In genomic region chr7:23721456-23721855, GRCh38 we compare ENCODE assay signal across 14 cellular contexts. TPM values are rescaled to one million over a fixed set of nuclear protein-coding genes. Genes with fewer than 3 reads are reported as not detected.
DNase-seq lines count a peak whose midpoint lies in the region; ATAC-seq and TF ChIP-seq lines count a peak whose summit lies in the region.
"Had no signal": no experiment of that assay in that cellular context is flagged by ENCODE, and none has a peak within 500 bp of the region (broad histone marks: within the 10 kb centered on the region; RNA-seq: fewer than 3 reads in every experiment).

No MANE protein-coding gene starts in this region.

- peak overlapping the region; percentile 5 for H3K4me2 ChIP-seq in fibroblast of lung (ENCODE audit: extremely low read depth, insufficient read depth, low read length)
- no peak overlapping the region for H3K4me2 ChIP-seq in mesenchymal stem cell (ENCODE audit: low read length, poor library complexity, severe bottlenecking)

- no peaks in the 10 kb centered on the region for H3K36me3 Mint-ChIP-seq in T-helper 17 cell (ENCODE audit: low read depth)
- H3K36me3 Mint-ChIP-seq in Calu3 (ENCODE audit: insufficient read depth, unreplicated experiment) = peaks cover 5% of the 10 kb centered on the region
- H3K36me3 Mint-ChIP-seq: CD8-positive, alpha-beta memory T cell had no signal

- H4K91ac ChIP-seq in mesenchymal stem cell (ENCODE audit: low read length) = no peak overlapping the region

- H3K4ac ChIP-seq in mesenchymal stem cell (ENCODE audit: low read depth in 1 of 2, low read length in 2 of 2) = no peak overlapping the region

- no peak overlapping the region for H3K23ac ChIP-seq in mesenchymal stem cell (ENCODE audit: low read length in 2 of 2)

- H3K4me3 Mint-ChIP-seq in T-helper 17 cell = no peak overlapping the region
- H3K4me3 Mint-ChIP-seq in Calu3 (ENCODE audit: low read depth, unreplicated experiment) = no peak overlapping the region
- H3K4me3 Mint-ChIP-seq: H9 had no signal

- TF ChIP-seq CTCF in fibroblast of lung (conservative IDR thresholded peaks at IDR 0.05 in 1 of 2, IDR thresholded peaks at IDR 0.05 in 1 of 2; ENCODE audit: low read depth in 1 of 2, low read length in 2 of 2) = no peak
- TF ChIP-seq CTCF in Calu3 (IDR thresholded peaks at IDR 0.05; ENCODE audit: unreplicated experiment) = no peak
- no peak for TF ChIP-seq CTCF in lower lobe of right lung (IDR thresholded peaks at IDR 0.05)

- H4K8ac ChIP-seq in mesenchymal stem cell (ENCODE audit: low read length) = no peak overlapping the region

- ATAC-seq in T-helper 17 cell = no peak
- no peak for ATAC-seq in lower lobe of right lung
- ATAC-seq: A549 had no signal

- H4K20me1 ChIP-seq in fibroblast of lung (ENCODE audit: control insufficient read depth, extremely low read depth, insufficient read depth, low read length) = no peaks in the 10 kb centered on the region

- no peaks in the 10 kb centered on the region for H3K36me3 ChIP-seq in fibroblast of lung (ENCODE audit: control insufficient read depth, insufficient read depth, low read length)
- no peaks in the 10 kb centered on the region for H3K36me3 ChIP-seq in mesenchymal stem cell (ENCODE audit: control insufficient read depth in 1 of 2, insufficient read depth in 2 of 2, low read depth in 1 of 2, low read length in 2 of 2)
- H3K36me3 ChIP-seq in lower lobe of right lung = no peaks in the 10 kb centered on the region
- H3K36me3 ChIP-seq: BE2C had no signal

- H2AFZ ChIP-seq in fibroblast of lung (ENCODE audit: low read length) (no peak overlapping the region), mesenchymal stem cell (ENCODE audit: low read depth, low read length) (no peak overlapping the region)

- no peaks in the 10 kb centered on the region for H3K9me3 Mint-ChIP-seq in Calu3 (ENCODE audit: low read depth, unreplicated experiment)
- H3K9me3 Mint-ChIP-seq: CD8-positive, alpha-beta memory T cell had no signal

- H3K4me1 ChIP-seq in fibroblast of lung (ENCODE audit: control insufficient read depth, extremely low read depth, insufficient read depth, low read length) = no peaks in the 10 kb centered on the region
- no peaks in the 10 kb centered on the region for H3K4me1 ChIP-seq in mesenchymal stem cell (ENCODE audit: control insufficient read depth, insufficient read depth, low read depth, low read length)
- H3K4me1 ChIP-seq in lower lobe of right lung = no peaks in the 10 kb centered on the region
- H3K4me1 ChIP-seq: A549, BE2C had no signal

- H3K4me1 Mint-ChIP-seq in T-helper 17 cell = no peaks in the 10 kb centered on the region
- H3K4me1 Mint-ChIP-seq in Calu3 (ENCODE audit: low read depth, unreplicated experiment) = peaks cover 8% of the 10 kb centered on the region
- H3K4me1 Mint-ChIP-seq: CD8-positive, alpha-beta memory T cell had no signal

- H2BK12ac ChIP-seq in mesenchymal stem cell (ENCODE audit: low read length in 2 of 2) = no peak overlapping the region

- intact Hi-C loops in Calu3 (cut with micrococcal nuclease; ENCODE audit: unreplicated experiment) = no loop called here
- intact Hi-C loops in lower lobe of right lung (cut with DNase I) = no loop called here

- H3K4me3 ChIP-seq in fibroblast of lung (replicated peaks in 1 of 4; ENCODE audit: control extremely low read depth in 1 of 4, insufficient read depth in 1 of 4, low read depth in 3 of 4, low read length in 4 of 4) = no peak overlapping the region
- no peak overlapping the region for H3K4me3 ChIP-seq in mesenchymal stem cell (ENCODE audit: insufficient read depth in 1 of 2, low read depth in 1 of 2, low read length in 2 of 2)
- H3K4me3 ChIP-seq in lower lobe of right lung = no peak overlapping the region
- H3K4me3 ChIP-seq: A549 had no signal

- H2BK120ac ChIP-seq in mesenchymal stem cell (ENCODE audit: low read depth, low read length) = no peak overlapping the region

- no TSS peak for BruUV-seq in Calu3 (replicated peaks; lab: Mats Ljungman, UMichigan)

- no peaks in the 10 kb centered on the region for H3K79me2 ChIP-seq in fibroblast of lung (ENCODE audit: control insufficient read depth, insufficient read depth, low read length)

- no peaks in the 10 kb centered on the region for H3K79me1 ChIP-seq in mesenchymal stem cell (replicated peaks; ENCODE audit: low read length, poor library complexity, severe bottlenecking)

- H3K18ac ChIP-seq in mesenchymal stem cell (ENCODE audit: low read depth in 1 of 2, low read length in 2 of 2) = no peak overlapping the region

- WGBS in mesenchymal stem cell = 58% methylated on average over 4 of the region's 4 CpGs

- no peaks in the 10 kb centered on the region for H3K27me3 ChIP-seq in fibroblast of lung (ENCODE audit: control insufficient read depth, insufficient read depth, low read length)
- no peaks in the 10 kb centered on the region for H3K27me3 ChIP-seq in mesenchymal stem cell (ENCODE audit: control insufficient read depth in 1 of 2, insufficient read depth in 1 of 2, low read length in 2 of 2)
- H3K27me3 ChIP-seq in lower lobe of right lung (ENCODE audit: low read depth) = no peaks in the 10 kb centered on the region
- H3K27me3 ChIP-seq: BE2C had no signal

- no peak overlapping the region for H2BK15ac ChIP-seq in mesenchymal stem cell (ENCODE audit: low read depth, poor library complexity, severe bottlenecking)

- no peak overlapping the region for H2AK5ac ChIP-seq in mesenchymal stem cell (ENCODE audit: low read length, severe bottlenecking)

- no peak overlapping the region for H2BK5ac ChIP-seq in mesenchymal stem cell (ENCODE audit: low read depth, low read length, poor library complexity, severe bottlenecking)

- H3K27me3 Mint-ChIP-seq in T-helper 17 cell = no peaks in the 10 kb centered on the region
- H3K27me3 Mint-ChIP-seq in Calu3 (ENCODE audit: unreplicated experiment) = no peaks in the 10 kb centered on the region
- H3K27me3 Mint-ChIP-seq: CD8-positive, alpha-beta memory T cell had no signal

- H3K27ac ChIP-seq in fibroblast of lung (ENCODE audit: insufficient read depth, low read length) = no peak overlapping the region
- H3K27ac ChIP-seq in mesenchymal stem cell (ENCODE audit: low read length, poor library complexity, severe bottlenecking) = no peak overlapping the region
- no peak overlapping the region for H3K27ac ChIP-seq in lower lobe of right lung
- H3K27ac ChIP-seq: C4-2B had no signal

- H3K27ac Mint-ChIP-seq in T-helper 17 cell (peak overlapping the region; percentile 62), Calu3 (ENCODE audit: unreplicated experiment) (no peak overlapping the region)

- H3K9me3 ChIP-seq in T-helper 17 cell (ENCODE audit: control insufficient read depth, low read length, poor library complexity, severe bottlenecking) (no peaks in the 10 kb centered on the region), fibroblast of lung (ENCODE audit: control insufficient read depth, insufficient read depth, low read depth, low read length) (no peaks in the 10 kb centered on the region), mesenchymal stem cell (ENCODE audit: control insufficient read depth, low read length) (no peaks in the 10 kb centered on the region), lower lobe of right lung (no peaks in the 10 kb centered on the region)
- H3K9me3 ChIP-seq: A549, BE2C, Caco-2 had no signal

- DNase-seq in T-helper 17 cell = no peak
- peak in 1 of 2 donors; percentile 53 for DNase-seq in fibroblast of lung (ENCODE audit: low read depth in 2 of 2)
- peak; percentile 59 for DNase-seq in mesenchymal stem cell
- no peak for DNase-seq in Calu3
- DNase-seq in HUDEP-2 (lab: John Stamatoyannopoulos, UW; ENCODE audit: unreplicated experiment in 76 of 76) = no peak
- no peak for DNase-seq in DMS153 (lab: John Stamatoyannopoulos, UW)
- DNase-seq in lower lobe of right lung = no peak
- DNase-seq: BE2C; Caco-2; CD8-positive, alpha-beta memory T cell; GOT3; H9 had no signal

- no peak overlapping the region for H3K14ac ChIP-seq in mesenchymal stem cell (ENCODE audit: low read length in 2 of 2)

- CTCF ChIA-PET in Calu3 (lab: Charles Lee) = interaction anchor here (0.6 to 1.3 kb wide), 4 partner anchors 8 to 1161 kb away, joined by 3 to 8 read pairs (median 5); no protein-coding TSS in a partner anchor

- H3K9ac ChIP-seq in fibroblast of lung (ENCODE audit: insufficient read depth, low read length) (no peak overlapping the region), mesenchymal stem cell (ENCODE audit: low read length) (no peak overlapping the region)

RNA-seq across cellular contexts. Expression of gene STK31, which starts 11.4 kb away (rescaled TPM):
- total RNA-seq in T-helper 17 cell (under 1 TPM; 0.26 to 0.80 TPM), fibroblast of lung (under 0.01 and 0.17 TPM in 2 replicates), Calu3 (2022) (1.7 and 2.1 TPM in 2 replicates), lower lobe of right lung (1.0 TPM)
- polyA plus RNA-seq in fibroblast of lung = 0.01 TPM in 1 of 2 replicates, not detected in the other
- not detected in 2 replicates for polyA plus RNA-seq in fibroblast of lung (2012)
- polyA minus RNA-seq in fibroblast of lung (ENCODE audit: low replicate concordance) = not detected in 2 replicates
- polyA plus RNA-seq in mesenchymal stem cell (2013, experiment 1 of 2) = not detected
- polyA plus RNA-seq in mesenchymal stem cell (2013, experiment 2 of 2) = 0.03 TPM

RNA-seq across cellular contexts. Expression of gene FAM221A, which starts 41.5 kb away (rescaled TPM):
- total RNA-seq in T-helper 17 cell (1 to 10 TPM; 4.8 to 6.2 TPM), fibroblast of lung (3.3 and 5.1 TPM in 2 replicates), Calu3 (2022) (25.2 and 30.8 TPM in 2 replicates), lower lobe of right lung (10.3 TPM)
- polyA plus RNA-seq in fibroblast of lung = 1.1 and 1.5 TPM in 2 replicates
- polyA plus RNA-seq in fibroblast of lung (2012) = 0.76 and 0.91 TPM in 2 replicates
- polyA minus RNA-seq in fibroblast of lung (ENCODE audit: low replicate concordance) = 0.07 TPM in 1 of 2 replicates, not detected in the other
- 1.0 TPM for polyA plus RNA-seq in mesenchymal stem cell (2013, experiment 1 of 2)
- 1.4 TPM for polyA plus RNA-seq in mesenchymal stem cell (2013, experiment 2 of 2)
